In the genomic region with DNA sequence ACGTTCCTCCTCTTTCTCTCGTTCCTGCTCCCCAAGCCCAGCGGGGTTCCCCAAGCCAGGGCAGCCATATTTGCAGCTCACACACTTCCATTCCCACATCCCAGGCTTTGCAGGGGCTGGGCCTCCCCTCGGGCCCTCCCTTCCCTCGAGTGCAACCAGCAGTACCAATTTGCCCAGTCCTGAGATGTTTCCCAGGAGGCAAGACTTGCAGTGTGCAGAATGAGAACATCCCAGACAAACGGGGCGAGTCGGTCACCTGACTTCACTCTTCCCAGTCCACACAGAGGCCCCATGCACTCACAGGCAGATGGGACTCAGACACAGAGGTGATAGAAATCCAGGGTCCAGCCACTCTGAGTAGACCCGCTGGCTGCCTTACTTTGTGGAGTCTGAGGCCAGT, we compare ENCODE assay signal across 19 cellular contexts.
"Had no signal": no experiment of that assay in that cellular context is flagged by ENCODE, and none has a peak within 500 bp of the region (broad histone marks: within the 10 kb centered on the region; RNA-seq: fewer than 3 reads in every experiment).

No MANE protein-coding gene starts in this region.

- H3K4me3 ChIP-seq: mucosa of descending colon, thyroid gland had no signal

- H3K4me1 Mint-ChIP-seq: activated naive CD8-positive, alpha-beta T cell treated with anti-CD3 and anti-CD28 coated beads for 36 hours; naive B cell had no signal

- FAIRE-seq: kidney, TTC549 had no signal

- H3K27ac Mint-ChIP-seq: activated naive CD8-positive, alpha-beta T cell treated with anti-CD3 and anti-CD28 coated beads for 36 hours; activated T-helper 1 cell treated with anti-CD3 and anti-CD28 coated beads, Interleukin-12 subunit alpha, Interleukin-12 subunit beta, Interleukin-2, Interleukin-4 antibody, amounts not matched to agents 30 ng/mL and 10 ng/mL and 1 ng/mL, durations not matched to agents 14 hours and 24 hours and 36 hours; naive B cell had no signal

- H3K36me3 Mint-ChIP-seq: activated naive CD8-positive, alpha-beta T cell treated with anti-CD3 and anti-CD28 coated beads for 36 hours; naive B cell had no signal

- H3K27me3 Mint-ChIP-seq: activated naive CD8-positive, alpha-beta T cell treated with anti-CD3 and anti-CD28 coated beads for 36 hours had no signal

- H3K4me3 Mint-ChIP-seq: activated naive CD8-positive, alpha-beta T cell treated with anti-CD3 and anti-CD28 coated beads for 36 hours; activated T-helper 1 cell treated with anti-CD3 and anti-CD28 coated beads, Interleukin-12 subunit alpha, Interleukin-12 subunit beta, Interleukin-2, Interleukin-4 antibody, amounts not matched to agents 30 ng/mL and 10 ng/mL and 1 ng/mL, durations not matched to agents 14 hours and 24 hours and 36 hours; effector memory CD8-positive, alpha-beta T cell; naive B cell had no signal

- H3K27me3 ChIP-seq: neutrophil, thyroid gland had no signal

- H3K36me3 ChIP-seq: neutrophil, thyroid gland had no signal

- H3K9me3 Mint-ChIP-seq: activated naive CD8-positive, alpha-beta T cell treated with anti-CD3 and anti-CD28 coated beads for 36 hours; activated T-helper 1 cell treated with anti-CD3 and anti-CD28 coated beads, Interleukin-12 subunit alpha, Interleukin-12 subunit beta, Interleukin-2, Interleukin-4 antibody, amounts not matched to agents 30 ng/mL and 10 ng/mL and 1 ng/mL, durations not matched to agents 14 hours and 24 hours and 36 hours; effector memory CD8-positive, alpha-beta T cell; naive B cell had no signal

- DNase-seq: activated CD4-positive, alpha-beta T cell treated with anti-CD3 and anti-CD28 coated beads, Interleukin-2, amount 50 U/mL, for 4 hours; activated naive CD4-positive, alpha-beta T cell; activated naive CD8-positive, alpha-beta T cell treated with anti-CD3 and anti-CD28 coated beads for 36 hours; activated T-cell treated with anti-CD3 and anti-CD28 coated beads for 4 hours; effector memory CD8-positive, alpha-beta T cell; hypothalamus; kidney; mucosa of descending colon; naive B cell; stimulated activated CD4-positive, alpha-beta T cell treated with anti-CD3 and anti-CD28 coated beads, Interleukin-12 subunit alpha, Interleukin-12 subunit beta, amount 100 ng/mL, for 4 hours; stimulated activated CD4-positive, alpha-beta T cell treated with anti-CD3 and anti-CD28 coated beads, Interleukin-1b, Interleukin-23, amount 100 ng/mL, for 48 hours; stimulated activated CD8-positive, alpha-beta memory T cell treated with anti-CD3 and anti-CD28 coated beads, Interleukin-4, amount 100 ng/mL, for 48 hours; stimulated activated naive CD4-positive, alpha-beta T cell treated with Interleukin-2 at 50 U/mL for 16 hours; SW 1271; thyroid gland had no signal

- ATAC-seq: effector memory CD8-positive, alpha-beta T cell; left lobe of liver; mucosa of descending colon had no signal
